ENCODE assay signal across 14 cellular contexts in genomic region chr22:44459041-44459440, GRCh38.
"Had no signal": no experiment of that assay in that cellular context is flagged by ENCODE, and none has a peak within 500 bp of the region (broad histone marks: within the 10 kb centered on the region; RNA-seq: fewer than 3 reads in every experiment).

No MANE protein-coding gene starts in this region.

- DNase-seq: activated B cell treated with CpG ODN at 0.5 μM for 24 hours; activated CD4-positive, alpha-beta T cell treated with anti-CD3 and anti-CD28 coated beads, Interleukin-2, amount 50 U/mL, for 48 hours; foreskin keratinocyte; immature natural killer cell; left cardiac atrium; naive B cell; right cardiac atrium; SK-N-SH; trophoblast cell had no signal

- H3K4me3 Mint-ChIP-seq: activated B cell treated with CpG ODN at 0.5 μM for 24 hours; immature natural killer cell; naive B cell; stimulated activated memory B cell treated with anti-CD40 and anti-IgM and Interleukin-4, amounts not matched to agents 10 μg/mL and 1 μg/mL and 100 μg/mL, for 72 hours had no signal

- H3K9me3 ChIP-seq: SK-N-SH had no signal

- H3K9ac ChIP-seq: SK-N-SH had no signal

- H3K4me1 ChIP-seq: foreskin keratinocyte had no signal

- H3K27ac ChIP-seq: foreskin keratinocyte had no signal

- H3K27ac Mint-ChIP-seq: activated B cell treated with CpG ODN at 0.5 μM for 24 hours; activated naive CD4-positive, alpha-beta T cell treated with anti-CD3 and anti-CD28 coated beads, Interleukin-2, amount 50 U/mL, for 72 hours; activated T-helper 2 cell treated with anti-CD3 and anti-CD28 coated beads, Interferon-gamma antibody, Interleukin-2, Interleukin-4, amounts not matched to agents 10 μg/mL and 5 μg/mL and 100 μg/mL, durations not matched to agents 14 hours and 24 hours and 36 hours; naive B cell; stimulated activated memory B cell treated with anti-CD40 and anti-IgM and Interleukin-4, amounts not matched to agents 10 μg/mL and 1 μg/mL and 100 μg/mL, for 72 hours had no signal

- ATAC-seq: activated naive CD4-positive, alpha-beta T cell treated with anti-CD3 and anti-CD28 coated beads, Interleukin-2, amount 50 U/mL, for 72 hours; foreskin keratinocyte; left cardiac atrium; stimulated activated memory B cell treated with anti-CD40 and anti-IgM and Interleukin-4, amounts not matched to agents 10 μg/mL and 1 μg/mL and 100 μg/mL, for 72 hours had no signal

- H3K36me3 Mint-ChIP-seq: immature natural killer cell; stimulated activated memory B cell treated with anti-CD40 and anti-IgM and Interleukin-4, amounts not matched to agents 10 μg/mL and 1 μg/mL and 100 μg/mL, for 72 hours had no signal

- H3K4me2 ChIP-seq: SK-N-SH, smooth muscle cell had no signal

- H3K9me3 Mint-ChIP-seq: immature natural killer cell had no signal

- H3K4me3 ChIP-seq: smooth muscle cell had no signal

- FAIRE-seq: endothelial cell of umbilical vein had no signal

- H3K27me3 ChIP-seq: foreskin keratinocyte had no signal
